Comparison of ENCODE assay signal across 39 cellular contexts in the genomic region with DNA sequence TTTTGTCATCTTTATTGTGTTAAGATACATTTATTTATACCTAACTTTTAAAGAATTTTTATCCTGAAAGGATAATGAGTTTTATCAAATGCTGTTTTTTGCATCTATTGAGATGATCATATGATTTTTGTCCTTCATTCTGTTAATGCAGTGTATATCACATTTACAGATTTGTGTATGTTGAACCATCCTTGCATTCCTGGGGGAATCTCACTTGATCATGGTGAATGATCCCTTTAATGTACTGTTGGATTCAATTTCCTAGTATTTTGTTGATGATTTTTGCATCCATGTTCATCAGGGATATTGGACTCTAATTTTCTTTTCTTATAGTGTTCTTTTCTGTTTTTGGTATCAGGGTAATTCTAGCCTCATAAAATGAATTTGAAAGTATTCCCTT. TPM values are rescaled to one million over a fixed set of nuclear protein-coding genes. Genes with fewer than 3 reads are reported as not detected.
"Had no signal": no experiment of that assay in that cellular context is flagged by ENCODE, and none has a peak within 500 bp of the region (broad histone marks: within the 10 kb centered on the region; RNA-seq: fewer than 3 reads in every experiment).

No MANE protein-coding gene starts in this region.

- H3K36me3 ChIP-seq: MG63 had no signal

- H3K4me3 ChIP-seq: MG63 had no signal

- H3K27me3 ChIP-seq: MG63 had no signal

- DNase-seq: Karpas-422, Kasumi-1, MG63, MM.1S, MV-4-11, NCI-H1048, NCI-H1092, NCI-H1092 treated with DMSO at 0.1 percent for 48 hours, NCI-H1105, NCI-H1105 treated with DMSO at 0.1 percent for 48 hours, NCI-H1417, NCI-H1417 treated with DMSO at 0.1 percent for 48 hours, NCI-H1436, NCI-H1436 treated with DMSO at 0.1 percent for 48 hours, NCI-H146, NCI-H1694, NCI-H1694 treated with DMSO at 0.1 percent for 48 hours, NCI-H187, NCI-H187 treated with DMSO at 0.1 percent for 48 hours, NCI-H1930, NCI-H2029, NCI-H2029 treated with DMSO at 0.1 percent for 48 hours, NCI-H2081, NCI-H2081 treated with DMSO at 0.1 percent for 48 hours, NCI-H2107, NCI-H2171, NCI-H2171 treated with DMSO at 0.1 percent for 48 hours, NCI-H2227 treated with DMSO at 0.1 percent for 48 hours, NCI-H226, NCI-H345, NCI-H446, NCI-H446 treated with DMSO at 0.1 percent for 48 hours, NCI-H510A, NCI-H510A treated with DMSO at 0.1 percent for 48 hours, NCI-H524 had no signal

RNA-seq across cellular contexts. Expression of a gene that starts 51.1 kb away (rescaled TPM):
- total RNA-seq: LHCN-M2, M059J, MCF 10A, NCI-H460 had no signal
